ENCODE assay signal across 2 cellular contexts in the genomic region with DNA sequence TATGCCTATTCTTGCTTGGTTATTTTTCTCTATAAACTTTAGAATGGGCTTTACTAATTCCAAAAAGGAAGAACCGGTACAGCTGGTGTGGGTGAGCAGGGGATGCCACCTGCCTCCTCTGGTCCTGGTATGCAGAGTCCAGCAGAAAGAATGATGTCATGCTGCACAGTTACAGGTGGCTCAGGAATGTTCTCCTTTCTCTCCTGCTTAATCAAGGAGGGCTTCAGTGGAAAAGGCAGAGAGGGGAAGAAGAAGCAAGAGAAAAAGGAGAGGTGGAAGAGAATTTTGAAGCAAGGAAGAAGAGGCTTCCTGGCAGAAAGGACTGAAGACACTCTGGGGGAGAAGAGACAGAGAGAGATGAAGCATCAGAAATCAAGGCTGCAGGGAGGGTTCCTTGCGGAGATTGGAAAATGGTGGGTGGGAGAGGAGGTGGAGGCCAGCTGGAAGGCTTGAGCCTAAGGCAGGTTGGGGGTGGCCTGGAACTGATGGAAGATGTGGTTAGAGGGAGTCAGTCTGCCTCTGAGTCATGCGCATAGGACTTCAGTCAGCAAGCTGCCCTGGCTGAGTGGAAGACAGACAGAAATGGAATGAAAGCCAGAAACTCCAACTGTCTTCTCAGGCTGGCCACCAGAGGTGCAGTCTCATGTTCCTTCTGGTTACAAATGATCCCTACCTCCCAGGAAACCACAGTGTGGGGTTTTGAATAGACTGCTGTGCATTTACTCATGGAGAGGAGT.
TF ChIP-seq lines count a peak whose summit lies in the region.

No MANE protein-coding gene starts in this region.

TF ChIP-seq in Ishikawa, 13 proteins besides CTCF, POLR2A, EP300 and RAD21 (continued from another document):
- TF ChIP-seq TCF12 (IDR thresholded peaks at IDR 0.05; ENCODE audit: low read depth) (peak; percentile 75), ZBTB7A (IDR thresholded peaks at IDR 0.05; ENCODE audit: low read depth) (no peak), TEAD4 (IDR thresholded peaks at IDR 0.05) (peak; percentile 95), CREB1 (IDR thresholded peaks at IDR 0.05; ENCODE audit: low read depth) (no peak), EGR1 (IDR thresholded peaks at IDR 0.05) (no peak), TAF1 (IDR thresholded peaks at IDR 0.05; ENCODE audit: low read depth) (no peak), MAX (IDR thresholded peaks at IDR 0.05) (no peak; the same call in 1 of the 2 replicates), YY1 (IDR thresholded peaks at IDR 0.05; ENCODE audit: low read depth) (peak; percentile 39; the same call in 1 of the 2 replicates), NFIC (IDR thresholded peaks at IDR 0.05) (0 out of 2 replicates have a peak, but pooled peaks have one; percentile 21)
- TF ChIP-seq, protein P1, sequence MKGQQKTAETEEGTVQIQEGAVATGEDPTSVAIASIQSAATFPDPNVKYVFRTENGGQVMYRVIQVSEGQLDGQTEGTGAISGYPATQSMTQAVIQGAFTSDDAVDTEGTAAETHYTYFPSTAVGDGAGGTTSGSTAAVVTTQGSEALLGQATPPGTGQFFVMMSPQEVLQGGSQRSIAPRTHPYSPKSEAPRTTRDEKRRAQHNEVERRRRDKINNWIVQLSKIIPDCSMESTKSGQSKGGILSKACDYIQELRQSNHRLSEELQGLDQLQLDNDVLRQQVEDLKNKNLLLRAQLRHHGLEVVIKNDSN (IDR thresholded peaks at IDR 0.05) = no peak

TF ChIP-seq in liver, 16 proteins besides CTCF, POLR2A, EP300 and RAD21 (continued from another document):
- TF ChIP-seq TAF1 (conservative IDR thresholded peaks at IDR 0.05) = no peak
